In the genomic region with DNA sequence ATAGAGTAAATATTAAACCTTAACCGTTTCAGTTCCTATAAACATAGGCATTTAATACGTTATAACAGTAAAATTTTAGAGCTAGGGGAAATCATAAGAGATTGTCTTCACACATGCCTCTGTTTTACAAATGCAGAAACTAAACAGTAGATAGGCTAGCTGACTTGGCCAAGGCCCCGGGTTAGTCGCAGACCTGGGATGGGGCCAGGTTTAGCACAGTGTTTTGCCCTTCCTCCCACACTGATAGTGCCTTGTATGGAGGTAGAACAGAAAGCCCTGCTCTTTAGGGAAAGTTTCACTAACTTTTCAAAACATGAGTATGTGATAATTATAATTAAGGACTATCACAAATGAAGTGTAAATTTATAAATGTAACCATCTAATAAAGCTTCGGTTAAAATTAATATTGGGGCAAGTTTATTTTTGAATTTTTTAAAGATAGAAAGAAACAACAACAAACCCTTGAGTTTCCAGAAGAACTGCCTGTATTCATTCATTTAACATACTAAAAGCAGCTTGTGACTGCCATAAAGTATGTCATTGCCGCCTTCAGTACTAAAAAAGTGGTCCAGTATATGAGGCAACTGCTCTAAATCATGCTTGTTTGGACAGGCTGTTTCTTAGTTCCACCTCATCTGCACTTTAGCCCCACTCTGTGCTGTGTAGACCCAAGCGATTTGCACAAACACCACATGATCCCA, we compare ENCODE assay signal across 2 cellular contexts.
TF ChIP-seq lines count a peak whose summit lies in the region.

No MANE protein-coding gene starts in this region.

TF ChIP-seq in HEK293, 187 proteins besides CTCF, POLR2A, EP300 and RAD21 (continued from another document):
- TF ChIP-seq, protein P1, sequence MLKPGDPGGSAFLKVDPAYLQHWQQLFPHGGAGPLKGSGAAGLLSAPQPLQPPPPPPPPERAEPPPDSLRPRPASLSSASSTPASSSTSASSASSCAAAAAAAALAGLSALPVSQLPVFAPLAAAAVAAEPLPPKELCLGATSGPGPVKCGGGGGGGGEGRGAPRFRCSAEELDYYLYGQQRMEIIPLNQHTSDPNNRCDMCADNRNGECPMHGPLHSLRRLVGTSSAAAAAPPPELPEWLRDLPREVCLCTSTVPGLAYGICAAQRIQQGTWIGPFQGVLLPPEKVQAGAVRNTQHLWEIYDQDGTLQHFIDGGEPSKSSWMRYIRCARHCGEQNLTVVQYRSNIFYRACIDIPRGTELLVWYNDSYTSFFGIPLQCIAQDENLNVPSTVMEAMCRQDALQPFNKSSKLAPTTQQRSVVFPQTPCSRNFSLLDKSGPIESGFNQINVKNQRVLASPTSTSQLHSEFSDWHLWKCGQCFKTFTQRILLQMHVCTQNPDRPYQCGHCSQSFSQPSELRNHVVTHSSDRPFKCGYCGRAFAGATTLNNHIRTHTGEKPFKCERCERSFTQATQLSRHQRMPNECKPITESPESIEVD (tag by site-specific recombination; IDR thresholded peaks at IDR 0.05): peak; percentile 52
- 0 out of 2 replicates have a peak, but pooled peaks have one; percentile 20 for TF ChIP-seq SP7 (tag by site-specific recombination; IDR thresholded peaks at IDR 0.05)
- no peak for TF ChIP-seq HOXA7 (CRISPR knock-in tag; IDR thresholded peaks at IDR 0.05; ENCODE audit: borderline replicate concordance)
- TF ChIP-seq ZNF335 (tag by site-specific recombination; conservative IDR thresholded peaks at IDR 0.05): peak; percentile 64

TF ChIP-seq in GM12878, 131 proteins besides CTCF, POLR2A, EP300 and RAD21 (continued from another document):
- TF ChIP-seq TARDBP (IDR thresholded peaks at IDR 0.05; ENCODE audit: borderline replicate concordance) (no peak), BCL11A (IDR thresholded peaks at IDR 0.05; ENCODE audit: low read depth, low read length) (no peak), ATF7 (IDR thresholded peaks at IDR 0.05; ENCODE audit: low read depth) (peak; percentile 38; the same call in 1 of the 2 replicates), RAD51 (IDR thresholded peaks at IDR 0.05) (peak; percentile 71), NBN (IDR thresholded peaks at IDR 0.05) (0 out of 2 replicates have a peak, but pooled peaks have one; percentile 20), MTA2 (IDR thresholded peaks at IDR 0.05; ENCODE audit: low read depth) (peak; percentile 34; the same call in 1 of the 2 replicates), SUPT20H (IDR thresholded peaks at IDR 0.05; ENCODE audit: borderline replicate concordance, control insufficient read depth, low read depth, low read length) (no peak), SMAD5 (IDR thresholded peaks at IDR 0.05; ENCODE audit: low read depth) (no peak)
- TF ChIP-seq, protein P2, sequence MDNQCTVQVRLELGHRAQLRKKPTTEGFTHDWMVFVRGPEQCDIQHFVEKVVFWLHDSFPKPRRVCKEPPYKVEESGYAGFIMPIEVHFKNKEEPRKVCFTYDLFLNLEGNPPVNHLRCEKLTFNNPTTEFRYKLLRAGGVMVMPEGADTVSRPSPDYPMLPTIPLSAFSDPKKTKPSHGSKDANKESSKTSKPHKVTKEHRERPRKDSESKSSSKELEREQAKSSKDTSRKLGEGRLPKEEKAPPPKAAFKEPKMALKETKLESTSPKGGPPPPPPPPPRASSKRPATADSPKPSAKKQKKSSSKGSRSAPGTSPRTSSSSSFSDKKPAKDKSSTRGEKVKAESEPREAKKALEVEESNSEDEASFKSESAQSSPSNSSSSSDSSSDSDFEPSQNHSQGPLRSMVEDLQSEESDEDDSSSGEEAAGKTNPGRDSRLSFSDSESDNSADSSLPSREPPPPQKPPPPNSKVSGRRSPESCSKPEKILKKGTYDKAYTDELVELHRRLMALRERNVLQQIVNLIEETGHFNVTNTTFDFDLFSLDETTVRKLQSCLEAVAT (IDR thresholded peaks at IDR 0.05): 0 out of 2 replicates have a peak, but pooled peaks have one; percentile 9
- TF ChIP-seq, protein P3, sequence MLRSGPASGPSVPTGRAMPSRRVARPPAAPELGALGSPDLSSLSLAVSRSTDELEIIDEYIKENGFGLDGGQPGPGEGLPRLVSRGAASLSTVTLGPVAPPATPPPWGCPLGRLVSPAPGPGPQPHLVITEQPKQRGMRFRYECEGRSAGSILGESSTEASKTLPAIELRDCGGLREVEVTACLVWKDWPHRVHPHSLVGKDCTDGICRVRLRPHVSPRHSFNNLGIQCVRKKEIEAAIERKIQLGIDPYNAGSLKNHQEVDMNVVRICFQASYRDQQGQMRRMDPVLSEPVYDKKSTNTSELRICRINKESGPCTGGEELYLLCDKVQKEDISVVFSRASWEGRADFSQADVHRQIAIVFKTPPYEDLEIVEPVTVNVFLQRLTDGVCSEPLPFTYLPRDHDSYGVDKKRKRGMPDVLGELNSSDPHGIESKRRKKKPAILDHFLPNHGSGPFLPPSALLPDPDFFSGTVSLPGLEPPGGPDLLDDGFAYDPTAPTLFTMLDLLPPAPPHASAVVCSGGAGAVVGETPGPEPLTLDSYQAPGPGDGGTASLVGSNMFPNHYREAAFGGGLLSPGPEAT (IDR thresholded peaks at IDR 0.05; ENCODE audit: low read depth): peak; percentile 53; the same call in 1 of the 2 replicates
- TF ChIP-seq, protein P4, sequence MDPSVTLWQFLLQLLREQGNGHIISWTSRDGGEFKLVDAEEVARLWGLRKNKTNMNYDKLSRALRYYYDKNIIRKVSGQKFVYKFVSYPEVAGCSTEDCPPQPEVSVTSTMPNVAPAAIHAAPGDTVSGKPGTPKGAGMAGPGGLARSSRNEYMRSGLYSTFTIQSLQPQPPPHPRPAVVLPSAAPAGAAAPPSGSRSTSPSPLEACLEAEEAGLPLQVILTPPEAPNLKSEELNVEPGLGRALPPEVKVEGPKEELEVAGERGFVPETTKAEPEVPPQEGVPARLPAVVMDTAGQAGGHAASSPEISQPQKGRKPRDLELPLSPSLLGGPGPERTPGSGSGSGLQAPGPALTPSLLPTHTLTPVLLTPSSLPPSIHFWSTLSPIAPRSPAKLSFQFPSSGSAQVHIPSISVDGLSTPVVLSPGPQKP (IDR thresholded peaks at IDR 0.05; ENCODE audit: low read depth, low read length): no peak
- TF ChIP-seq, protein P5, sequence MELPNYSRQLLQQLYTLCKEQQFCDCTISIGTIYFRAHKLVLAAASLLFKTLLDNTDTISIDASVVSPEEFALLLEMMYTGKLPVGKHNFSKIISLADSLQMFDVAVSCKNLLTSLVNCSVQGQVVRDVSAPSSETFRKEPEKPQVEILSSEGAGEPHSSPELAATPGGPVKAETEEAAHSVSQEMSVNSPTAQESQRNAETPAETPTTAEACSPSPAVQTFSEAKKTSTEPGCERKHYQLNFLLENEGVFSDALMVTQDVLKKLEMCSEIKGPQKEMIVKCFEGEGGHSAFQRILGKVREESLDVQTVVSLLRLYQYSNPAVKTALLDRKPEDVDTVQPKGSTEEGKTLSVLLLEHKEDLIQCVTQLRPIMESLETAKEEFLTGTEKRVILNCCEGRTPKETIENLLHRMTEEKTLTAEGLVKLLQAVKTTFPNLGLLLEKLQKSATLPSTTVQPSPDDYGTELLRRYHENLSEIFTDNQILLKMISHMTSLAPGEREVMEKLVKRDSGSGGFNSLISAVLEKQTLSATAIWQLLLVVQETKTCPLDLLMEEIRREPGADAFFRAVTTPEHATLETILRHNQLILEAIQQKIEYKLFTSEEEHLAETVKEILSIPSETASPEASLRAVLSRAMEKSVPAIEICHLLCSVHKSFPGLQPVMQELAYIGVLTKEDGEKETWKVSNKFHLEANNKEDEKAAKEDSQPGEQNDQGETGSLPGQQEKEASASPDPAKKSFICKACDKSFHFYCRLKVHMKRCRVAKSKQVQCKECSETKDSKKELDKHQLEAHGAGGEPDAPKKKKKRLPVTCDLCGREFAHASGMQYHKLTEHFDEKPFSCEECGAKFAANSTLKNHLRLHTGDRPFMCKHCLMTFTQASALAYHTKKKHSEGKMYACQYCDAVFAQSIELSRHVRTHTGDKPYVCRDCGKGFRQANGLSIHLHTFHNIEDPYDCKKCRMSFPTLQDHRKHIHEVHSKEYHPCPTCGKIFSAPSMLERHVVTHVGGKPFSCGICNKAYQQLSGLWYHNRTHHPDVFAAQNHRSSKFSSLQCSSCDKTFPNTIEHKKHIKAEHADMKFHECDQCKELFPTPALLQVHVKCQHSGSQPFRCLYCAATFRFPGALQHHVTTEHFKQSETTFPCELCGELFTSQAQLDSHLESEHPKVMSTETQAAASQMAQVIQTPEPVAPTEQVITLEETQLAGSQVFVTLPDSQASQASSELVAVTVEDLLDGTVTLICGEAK (IDR thresholded peaks at IDR 0.05; ENCODE audit: borderline replicate concordance): no peak; the same call in 1 of the 2 replicates
